Comparison of ENCODE assay signal across 12 cellular contexts in genomic region chr16:29743827-29744531, GRCh38. TPM values are rescaled to one million over a fixed set of nuclear protein-coding genes. Genes with fewer than 3 reads are reported as not detected.
DNase-seq lines count a peak whose midpoint lies in the region; ATAC-seq and TF ChIP-seq lines count a peak whose summit lies in the region.
"Had no signal": no experiment of that assay in that cellular context is flagged by ENCODE, and none has a peak within 500 bp of the region (broad histone marks: within the 10 kb centered on the region; RNA-seq: fewer than 3 reads in every experiment).

No MANE protein-coding gene starts in this region.

- H3K4me1 ChIP-seq in mucosa of rectum (ENCODE audit: control insufficient read depth in 2 of 2, insufficient read depth in 2 of 2, low read length in 2 of 2): peaks cover 38 to 68% of the 10 kb centered on the region in 2 donors
- H3K4me1 ChIP-seq in upper lobe of right lung: no peaks in the 10 kb centered on the region

- H3K36me3 ChIP-seq in mucosa of rectum (ENCODE audit: control insufficient read depth in 2 of 2, insufficient read depth in 2 of 2, low read length in 2 of 2) (no peaks in the 10 kb centered on the region), upper lobe of right lung (no peaks in the 10 kb centered on the region)

- H3K4me3 ChIP-seq in mucosa of rectum (ENCODE audit: low read length in 2 of 2) (peak overlapping the region in 1 of 2 donors; percentile 65), upper lobe of right lung (peak overlapping the region; percentile 53)

- H3K9ac ChIP-seq in mucosa of rectum (ENCODE audit: low read depth in 1 of 2, low read length in 2 of 2): peak overlapping the region in 1 of 2 donors; percentile 11

- no peak for TF ChIP-seq CTCF in upper lobe of right lung (IDR thresholded peaks at IDR 0.05)

- H3K9me3 ChIP-seq in mucosa of rectum (ENCODE audit: control insufficient read depth in 2 of 2, low read length in 2 of 2): no peaks in the 10 kb centered on the region
- H3K9me3 ChIP-seq in upper lobe of right lung: no peaks in the 10 kb centered on the region

- no peak for ATAC-seq in upper lobe of right lung

- DNase-seq in activated CD4-positive, CD25-positive, alpha-beta regulatory T cell treated with anti-CD3 and anti-CD28 coated beads, Interleukin-2, amount 50 U/mL, for 72 hours: peak; percentile 44
- no peak for DNase-seq in activated CD4-positive, CD25-positive, alpha-beta regulatory T cell (lab: John Stamatoyannopoulos, UW)
- DNase-seq in activated T-helper 9 cell treated with anti-CD3 and anti-CD28 coated beads, Interleukin-2, amount 50 U/mL, for 16 hours (ENCODE audit: low read depth): peak; percentile 27
- DNase-seq in upper lobe of right lung: no peak
- DNase-seq in C1 segment of cervical spinal cord (lab: John Stamatoyannopoulos, UW): no peak
- DNase-seq in NCI-H69 (lab: John Stamatoyannopoulos, UW): no peak
- DNase-seq in NOMO-1 treated with dmso at 0.1 percent for 144 hours (lab: John Stamatoyannopoulos, UW; ENCODE audit: unreplicated experiment): no peak
- DNase-seq: cortex of kidney, NCI-H510A treated with DMSO at 0.1 percent for 48 hours, Right ventricle myocardium superior had no signal

- H3K27me3 ChIP-seq in mucosa of rectum (ENCODE audit: control insufficient read depth in 2 of 2, insufficient read depth in 2 of 2, low read length in 2 of 2) (no peaks in the 10 kb centered on the region), upper lobe of right lung (no peaks in the 10 kb centered on the region)

- H3K27ac ChIP-seq in mucosa of rectum (ENCODE audit: low read depth in 2 of 2, low read length in 2 of 2): peak overlapping the region; percentile 23 to 34
- peak overlapping the region; percentile 80 for H3K27ac ChIP-seq in upper lobe of right lung
- H3K27ac ChIP-seq: 22Rv1 had no signal

- intact Hi-C loops in upper lobe of right lung (cut with DNase I): no loop called here

RNA-seq across cellular contexts. Expression of gene C16orf54, which starts 1.8 kb away (rescaled TPM):
- 7.3 TPM for total RNA-seq in upper lobe of right lung

RNA-seq across cellular contexts. Expression of gene ZG16, which starts 34.1 kb away (rescaled TPM):
- not detected for total RNA-seq in upper lobe of right lung
- total RNA-seq: Right ventricle myocardium superior had no signal

RNA-seq across cellular contexts. Expression of gene KIF22, which starts 46.6 kb away (rescaled TPM):
- 19.8 TPM for total RNA-seq in upper lobe of right lung

Comparison
In these comparisons a context has a peak if more than half of its experiments do, and no peak if none do; other contexts are left out.
1. DNase-seq: peak in activated CD4-positive, CD25-positive, alpha-beta regulatory T cell treated with anti-CD3 and anti-CD28 coated beads, Interleukin-2, amount 50 U/mL, for 72 hours (single experiment) and activated T-helper 9 cell treated with anti-CD3 and anti-CD28 coated beads, Interleukin-2, amount 50 U/mL, for 16 hours (single experiment); none in activated CD4-positive, CD25-positive, alpha-beta regulatory T cell (0 of 4), upper lobe of right lung (single experiment), C1 segment of cervical spinal cord (0 of 14), NCI-H69 (single experiment) and NOMO-1 treated with dmso at 0.1 percent for 144 hours (single experiment).